ENCODE assay signal across 8 cellular contexts in the genomic region with DNA sequence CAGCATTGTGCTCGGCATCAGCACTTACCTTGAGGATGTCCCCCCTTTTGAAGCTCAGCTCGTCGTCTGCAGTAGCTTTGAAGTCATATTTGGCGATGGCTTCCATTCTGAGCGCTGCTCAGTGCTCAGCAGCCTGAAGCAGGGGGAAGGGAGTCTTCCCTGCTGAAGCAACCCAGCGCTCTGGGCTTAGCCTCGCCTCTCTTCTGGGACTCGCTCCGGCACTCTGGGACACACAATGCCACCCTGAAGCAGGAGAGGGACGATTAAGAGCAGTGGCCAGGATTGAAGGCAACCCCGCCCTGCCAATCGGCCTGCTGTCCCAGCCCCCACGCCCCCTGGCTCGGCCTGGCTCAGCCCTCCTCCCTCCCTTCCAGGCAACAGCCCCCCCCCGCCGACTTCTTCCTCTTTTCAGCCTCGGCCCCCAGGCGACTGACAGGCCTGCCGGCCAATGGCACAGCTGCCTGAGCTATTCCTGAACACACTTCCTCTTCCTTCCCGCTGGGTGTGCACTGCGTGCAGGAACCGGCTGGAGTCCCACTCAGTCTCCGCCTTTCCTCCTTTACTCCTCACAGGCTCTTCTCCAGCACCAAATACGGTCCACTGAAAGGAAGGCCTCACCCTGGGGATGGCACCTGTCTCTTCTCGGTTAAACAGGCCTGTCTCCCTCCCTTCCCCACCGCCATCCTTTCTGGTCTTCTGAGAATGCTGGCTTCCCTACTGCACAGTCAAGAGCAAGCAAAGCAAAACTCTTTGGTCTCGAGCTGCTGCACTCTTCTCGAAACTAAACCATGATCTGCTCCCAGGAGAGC. TPM values are rescaled to one million over a fixed set of nuclear protein-coding genes. Genes with fewer than 3 reads are reported as not detected.
DNase-seq lines count a peak whose midpoint lies in the region; ATAC-seq and TF ChIP-seq lines count a peak whose summit lies in the region.

No MANE protein-coding gene starts in this region.

- peak overlapping the region; percentile 73 for H3K4me3 Mint-ChIP-seq in dendritic cell treated with granulocyte-macrophage colony-stimulating factor and Interleukin-4, amounts not matched to agents 40 ng/mL and 50 ng/mL, for 4 days

- peaks cover 87% of the 10 kb centered on the region for H3K4me1 Mint-ChIP-seq in dendritic cell treated with granulocyte-macrophage colony-stimulating factor and Interleukin-4, amounts not matched to agents 40 ng/mL and 50 ng/mL, for 4 days (ENCODE audit: low read depth)

- H3K27me3 ChIP-seq in left lung, result no peaks in the 10 kb centered on the region

- TF ChIP-seq CTCF in AG09309 (IDR thresholded peaks at IDR 0.05; ENCODE audit: control insufficient read depth, insufficient read depth, low read depth, low read length, missing control alignments) (peak; percentile 7), left lung (IDR thresholded peaks at IDR 0.05) (peak in 1 of 2 donors; percentile 35)

- peaks cover 0 to 8% of the 10 kb centered on the region in 2 donors for H3K36me3 ChIP-seq in left lung

- peak overlapping the region; percentile 73 for H3K4me3 ChIP-seq in AG09309 (ENCODE audit: control insufficient read depth, low read depth, low read length)
- peak overlapping the region; percentile 44 to 51 for H3K4me3 ChIP-seq in left lung

- ATAC-seq in GM19025 (IDR thresholded peaks at IDR 0.05; ENCODE audit: low read depth, unreplicated experiment) (peak; percentile 86), HG03460 (IDR thresholded peaks at IDR 0.05; ENCODE audit: unreplicated experiment) (peak; percentile 85), left lung (peak; percentile 100)

- peak overlapping the region; percentile 84 for H3K27ac Mint-ChIP-seq in dendritic cell treated with granulocyte-macrophage colony-stimulating factor and Interleukin-4, amounts not matched to agents 40 ng/mL and 50 ng/mL, for 4 days

- peaks cover 21 to 94% of the 10 kb centered on the region in 2 donors for H3K4me1 ChIP-seq in left lung

- peak overlapping the region; percentile 80 to 82 for H3K27ac ChIP-seq in left lung

- H3K27me3 Mint-ChIP-seq in dendritic cell treated with granulocyte-macrophage colony-stimulating factor and Interleukin-4, amounts not matched to agents 40 ng/mL and 50 ng/mL, for 4 days, result no peaks in the 10 kb centered on the region

- H3K9me3 Mint-ChIP-seq in dendritic cell treated with granulocyte-macrophage colony-stimulating factor and Interleukin-4, amounts not matched to agents 40 ng/mL and 50 ng/mL, for 4 days, result no peaks in the 10 kb centered on the region

- no peaks in the 10 kb centered on the region for H3K9me3 ChIP-seq in left lung

- intact Hi-C loops in dendritic cell treated with granulocyte-macrophage colony-stimulating factor and Interleukin-4, amounts not matched to agents 40 ng/mL and 50 ng/mL, for 4 days (cut with micrococcal nuclease), result no loop called here
- intact Hi-C loops in left lung (cut with DNase I), result loop anchor here in 1 of 2 donors (10.0 kb wide), 1 partner anchor 49 kb away; no protein-coding TSS in a partner anchor

- DNase-seq in AG09309 (ENCODE audit: low read depth) (peak; percentile 93), NCI-H526 (lab: John Stamatoyannopoulos, UW) (peak; percentile 99), left lung (peak; percentile 99)
- peak; percentile 68 for DNase-seq in activated CD4-positive, alpha-beta T cell treated with anti-CD3 and anti-CD28 coated beads, Interleukin-2, amount 50 U/mL, for 1 hour
- DNase-seq in stimulated activated CD4-positive, alpha-beta T cell treated with anti-CD3 and anti-CD28 coated beads, Interleukin-2, amount 100 ng/mL, for 24 hours, result peak; percentile 84 to 86

- peaks cover 77% of the 10 kb centered on the region for H3K36me3 Mint-ChIP-seq in dendritic cell treated with granulocyte-macrophage colony-stimulating factor and Interleukin-4, amounts not matched to agents 40 ng/mL and 50 ng/mL, for 4 days (ENCODE audit: low read depth)

RNA-seq across cellular contexts. Expression of gene GRB2, which starts 11.8 kb away (rescaled TPM):
- 100 to 1,000 TPM; 110 to 214 TPM for total RNA-seq in left lung

Comparison
In these comparisons a context has a peak if more than half of its experiments do, and no peak if none do; other contexts are left out.
1. Peak in every context shown above with its lines: DNase-seq, ATAC-seq, H3K4me3 ChIP-seq and H3K27ac ChIP-seq.